ENCODE assay signal across 8 cellular contexts in genomic region chr17:14304222-14304844, GRCh38. TPM values are rescaled to one million over a fixed set of nuclear protein-coding genes. Genes with fewer than 3 reads are reported as not detected.
A peak's percentile ranks its signal among the peaks of the same experiment; 100 is the strongest.
DNase-seq lines count a peak whose midpoint lies in the region; ATAC-seq and TF ChIP-seq lines count a peak whose summit lies in the region.

No MANE protein-coding gene starts in this region.

- POLR2A ChIA-PET in activated CD4-positive, alpha-beta memory T cell treated with anti-CD3 and anti-CD28 coated beads for 36 hours (lab: Charles Lee), result interaction anchor here (1.1 to 4.8 kb wide), 2 partner anchors 17 to 235 kb away, joined by 3 to 37 read pairs; partner anchors contain the start of gene COX10
- POLR2A ChIA-PET in Caco-2 (lab: Charles Lee), result no interaction called here

- no peak overlapping the region for H2AFZ ChIP-seq in GM23248
- H2AFZ ChIP-seq in trophoblast cell (ENCODE audit: insufficient read depth, low read length, poor library complexity), result no peak overlapping the region

- H3K9me3 ChIP-seq in GM23248 (ENCODE audit: low read depth) (no peaks in the 10 kb centered on the region), trophoblast cell (ENCODE audit: insufficient read depth, low read depth, low read length) (no peaks in the 10 kb centered on the region), Caco-2 (no peaks in the 10 kb centered on the region)

- H3K4me3 Mint-ChIP-seq in activated CD4-positive, alpha-beta memory T cell treated with anti-CD3 and anti-CD28 coated beads for 36 hours, result peak overlapping the region; percentile 68
- H3K4me3 Mint-ChIP-seq in Caco-2 (ENCODE audit: unreplicated experiment), result no peak overlapping the region

- H3K4me1 ChIP-seq in GM23248 (ENCODE audit: insufficient read depth) (peaks cover 39% of the 10 kb centered on the region), trophoblast cell (ENCODE audit: control insufficient read depth in 1 of 2, insufficient read depth in 2 of 2, low read length in 2 of 2) (peaks cover 11 to 31% of the 10 kb centered on the region in 2 experiments), Caco-2 (no peaks in the 10 kb centered on the region)

- H3K27ac Mint-ChIP-seq in activated CD4-positive, alpha-beta memory T cell treated with anti-CD3 and anti-CD28 coated beads for 36 hours, result peak overlapping the region; percentile 43
- H3K27ac Mint-ChIP-seq in Caco-2 (ENCODE audit: unreplicated experiment), result no peak overlapping the region

- H3K4me2 ChIP-seq in GM23248 (ENCODE audit: unreplicated experiment) (peak overlapping the region; percentile 98), trophoblast cell (ENCODE audit: low read length) (peak overlapping the region; percentile 99)

- H3K4me1 Mint-ChIP-seq in activated CD4-positive, alpha-beta memory T cell treated with anti-CD3 and anti-CD28 coated beads for 36 hours (ENCODE audit: low read depth), result peaks cover 57% of the 10 kb centered on the region
- H3K4me1 Mint-ChIP-seq in Caco-2 (ENCODE audit: low read depth, unreplicated experiment), result no peaks in the 10 kb centered on the region

- H3K27me3 Mint-ChIP-seq in activated CD4-positive, alpha-beta memory T cell treated with anti-CD3 and anti-CD28 coated beads for 36 hours, result no peaks in the 10 kb centered on the region
- H3K27me3 Mint-ChIP-seq in Caco-2 (ENCODE audit: insufficient read depth, unreplicated experiment), result no peaks in the 10 kb centered on the region

- no peak overlapping the region for H4K91ac ChIP-seq in trophoblast cell (ENCODE audit: low read depth, low read length)

- no peak for ATAC-seq in left colon
- no peak for ATAC-seq in HG03571 (IDR thresholded peaks at IDR 0.05; ENCODE audit: unreplicated experiment)

- peaks cover 6% of the 10 kb centered on the region for H3K36me3 Mint-ChIP-seq in activated CD4-positive, alpha-beta memory T cell treated with anti-CD3 and anti-CD28 coated beads for 36 hours
- H3K36me3 Mint-ChIP-seq in Caco-2 (ENCODE audit: insufficient read depth, unreplicated experiment), result peaks cover 6% of the 10 kb centered on the region

- WGBS in GM23248 (ENCODE audit: low coverage in 1 of 2, low lambda C conversion rate in 2 of 2, missing lambda C conversion rate in 2 of 2), 2 experiments, result 67% methylated on average over 22 of the region's 22 CpGs
- WGBS in trophoblast cell (ENCODE audit: extremely low coverage, insufficient coverage, insufficient read length), result no CpG with 5 or more reads among the region's 22 CpGs

- CTCF ChIA-PET in activated CD4-positive, alpha-beta memory T cell treated with anti-CD3 and anti-CD28 coated beads for 36 hours (lab: Charles Lee), result interaction anchor here (0.7 to 5.8 kb wide), 2 partner anchors 622 to 709 kb away, joined by 3 to 43 read pairs; no protein-coding TSS in a partner anchor
- CTCF ChIA-PET in Caco-2 (lab: Charles Lee), result no interaction called here

- DNase-seq in GM23248 (no peak), fibroblast of the aortic adventitia (ENCODE audit: low read depth) (peak; percentile 50), trophoblast cell (peak in 1 of 2 donors; percentile 42), left colon (no peak), Caco-2 (no peak)
- DNase-seq in activated CD4-positive, alpha-beta memory T cell treated with anti-CD3 and anti-CD28 coated beads for 36 hours, result no peak
- no peak for DNase-seq in stimulated activated naive CD4-positive, alpha-beta T cell treated with Interleukin-2 at 50 U/mL for 16 hours (lab: John Stamatoyannopoulos, UW)

- no peak overlapping the region for H2BK5ac ChIP-seq in trophoblast cell (ENCODE audit: low read depth, low read length, poor library complexity)

- H3K9me3 Mint-ChIP-seq in activated CD4-positive, alpha-beta memory T cell treated with anti-CD3 and anti-CD28 coated beads for 36 hours, result no peaks in the 10 kb centered on the region
- no peaks in the 10 kb centered on the region for H3K9me3 Mint-ChIP-seq in Caco-2 (ENCODE audit: unreplicated experiment)

- H3K14ac ChIP-seq in trophoblast cell (ENCODE audit: low read length), result no peak overlapping the region

- peak overlapping the region; percentile 94 for H3K27ac ChIP-seq in GM23248
- no peak overlapping the region for H3K27ac ChIP-seq in trophoblast cell (ENCODE audit: low read depth, low read length)

- H2AK5ac ChIP-seq in trophoblast cell (ENCODE audit: low read length), result no peak overlapping the region

- H3K79me2 ChIP-seq in GM23248 (ENCODE audit: insufficient read depth) (peaks cover 78% of the 10 kb centered on the region), trophoblast cell (ENCODE audit: control insufficient read depth, insufficient read depth, low read length, poor library complexity) (peaks cover 10% of the 10 kb centered on the region)

- H3K27me3 ChIP-seq in GM23248 (replicated peaks; ENCODE audit: insufficient read depth) (no peaks in the 10 kb centered on the region), trophoblast cell (ENCODE audit: insufficient read depth, low read length) (peaks cover 21% of the 10 kb centered on the region), Caco-2 (replicated peaks; ENCODE audit: control insufficient read depth, insufficient read depth, low read length) (no peaks in the 10 kb centered on the region)

- H3K36me3 ChIP-seq in GM23248 (ENCODE audit: low read depth), result no peaks in the 10 kb centered on the region
- H3K36me3 ChIP-seq in trophoblast cell (ENCODE audit: control insufficient read depth in 1 of 2, insufficient read depth in 2 of 2, low read length in 2 of 2), result no peaks in the 10 kb centered on the region
- H3K36me3 ChIP-seq in Caco-2 (ENCODE audit: control insufficient read depth, insufficient read depth, low read length), result no peaks in the 10 kb centered on the region

- no peak overlapping the region for H4K8ac ChIP-seq in trophoblast cell (ENCODE audit: low read depth, low read length)

- peak overlapping the region; percentile 32 for H3K23ac ChIP-seq in trophoblast cell (ENCODE audit: low read length)

- peaks cover 12% of the 10 kb centered on the region for H3K79me1 ChIP-seq in trophoblast cell (ENCODE audit: low read length)

- H3K4me3 ChIP-seq in GM23248 (peak overlapping the region; percentile 91), fibroblast of the aortic adventitia (ENCODE audit: low read depth, low read length) (peak overlapping the region; percentile 95), trophoblast cell (ENCODE audit: low read depth, low read length) (peak overlapping the region; percentile 57), Caco-2 (ENCODE audit: low read depth, low read length) (no peak overlapping the region)

- in situ Hi-C loops in GM23248 (cut with MboI), result loop anchor here (25.0 kb wide), 1 partner anchor 858 kb away; no protein-coding TSS in a partner anchor

- BruUV-seq in Caco-2 (replicated peaks; lab: Mats Ljungman, UMichigan), result no TSS peak

- intact Hi-C loops in activated CD4-positive, alpha-beta memory T cell treated with anti-CD3 and anti-CD28 coated beads for 36 hours (cut with micrococcal nuclease), result loop anchor here (5.0 to 10.0 kb wide), 2 partner anchors 510 to 957 kb away; no protein-coding TSS in a partner anchor
- intact Hi-C loops in left colon (cut with DNase I, micrococcal nuclease) (loop anchor here in 1 of 2 donors (5.0 kb wide), 1 partner anchor 707 kb away; no protein-coding TSS in a partner anchor), Caco-2 (cut with micrococcal nuclease; ENCODE audit: unreplicated experiment) (loop anchor here (10.0 kb wide), 1 partner anchor 70 kb away; no protein-coding TSS in a partner anchor)

- H3K4ac ChIP-seq in trophoblast cell (ENCODE audit: low read depth, low read length), result no peak overlapping the region

- peaks cover 52% of the 10 kb centered on the region for H3F3A ChIP-seq in GM23248 (ENCODE audit: insufficient read depth)

- no peak overlapping the region for H3K18ac ChIP-seq in trophoblast cell (ENCODE audit: low read length)

- H2BK120ac ChIP-seq in trophoblast cell (ENCODE audit: insufficient read depth, low read length, poor library complexity), result no peak overlapping the region

- no peak for TF ChIP-seq CTCF in fibroblast of the aortic adventitia (IDR thresholded peaks at IDR 0.05; ENCODE audit: insufficient read depth, low read length)
- no peak for TF ChIP-seq CTCF in Caco-2 (IDR thresholded peaks at IDR 0.05; ENCODE audit: insufficient read depth in 1 of 2, low read depth in 1 of 2, low read length in 1 of 2, severe bottlenecking in 1 of 2, unreplicated experiment in 1 of 2)

- no peak overlapping the region for H4K12ac ChIP-seq in trophoblast cell (ENCODE audit: low read depth, low read length)

- H3K9ac ChIP-seq in GM23248 (peak overlapping the region; percentile 93), trophoblast cell (ENCODE audit: low read length) (no peak overlapping the region)

- no peaks in the 10 kb centered on the region for H3K9me2 ChIP-seq in GM23248 (ENCODE audit: insufficient read depth)

- no peaks in the 10 kb centered on the region for H4K20me1 ChIP-seq in GM23248 (ENCODE audit: insufficient read depth)

- no peak overlapping the region for H2BK12ac ChIP-seq in trophoblast cell (ENCODE audit: low read length)

RNA-seq across cellular contexts. Expression of gene HS3ST3B1, which starts 3.5 kb away (rescaled TPM):
- total RNA-seq in GM23248 (2014; rRNA removed; shearing (Covaris generic)), result 41.9 and 45.5 TPM in 2 replicates
- polyA plus RNA-seq in GM23248 (2016; fragmentation: Nextera tagmentation; extraction: Ambion mirVana), result 37.6 and 40.1 TPM in 2 replicates
- total RNA-seq in activated CD4-positive, alpha-beta memory T cell treated with anti-CD3 and anti-CD28 coated beads for 36 hours, result 10 to 100 TPM; 13.4 to 13.9 TPM
- total RNA-seq in fibroblast of the aortic adventitia (ENCODE audit: low replicate concordance) (2.3 and 9.1 TPM in 2 replicates), left colon (1 to 10 TPM in 1 of 2 donors, under 1 TPM in 1; 0.73 to 1.7 TPM), Caco-2 (2022) (1.8 and 1.9 TPM in 2 replicates)
- polyA plus RNA-seq in trophoblast cell (2013), result 8.0 and 9.1 TPM in 2 replicates
